In the genomic region with DNA sequence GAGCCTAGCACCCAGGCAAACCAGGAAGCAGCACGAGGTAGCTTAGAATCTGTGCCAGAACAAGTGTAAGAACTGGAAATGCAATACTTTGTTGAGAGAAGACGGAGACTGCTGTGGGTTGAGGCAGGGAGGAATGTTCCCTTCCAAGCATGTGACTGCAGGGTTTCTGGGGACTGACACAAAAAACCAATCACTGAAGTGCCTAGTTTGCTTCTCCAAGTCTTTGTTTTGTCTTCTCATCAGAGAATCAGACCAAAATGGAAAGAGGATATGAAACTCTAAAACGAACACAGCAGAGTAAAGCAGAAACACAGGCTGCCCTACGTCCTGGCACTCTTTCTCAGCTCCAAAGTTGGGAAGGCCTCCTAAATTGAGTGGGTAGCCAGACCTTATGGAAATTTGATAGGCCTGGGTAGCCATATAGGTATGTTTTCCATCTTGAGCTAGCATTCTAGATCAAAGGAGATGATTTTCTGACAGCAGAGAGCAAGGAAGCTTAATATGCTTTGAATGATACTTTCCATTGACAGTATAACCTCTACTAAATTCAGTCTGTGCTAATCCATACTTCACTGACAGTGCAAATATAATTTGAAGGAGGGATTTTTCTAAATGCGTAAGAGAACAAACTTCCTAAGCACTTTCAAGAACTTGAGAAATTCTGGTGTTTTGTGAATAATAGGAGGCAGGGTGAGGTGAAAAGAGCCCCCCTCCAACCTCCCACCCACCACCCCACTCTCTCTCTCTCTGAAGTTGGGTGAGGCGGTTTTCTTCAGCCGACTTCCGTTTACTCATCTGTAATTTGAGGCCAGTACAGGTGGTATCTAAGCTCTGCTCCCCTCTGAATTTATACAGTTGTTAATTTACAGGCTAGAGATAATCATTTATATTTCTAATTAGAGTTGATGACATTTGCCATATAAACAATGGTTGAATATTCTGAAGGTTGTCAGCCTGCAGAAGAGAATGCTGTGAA, we compare ENCODE assay signal across 7 cellular contexts. TPM values are rescaled to one million over a fixed set of nuclear protein-coding genes. Genes with fewer than 3 reads are reported as not detected.
A peak's percentile ranks its signal among the peaks of the same experiment; 100 is the strongest.
DNase-seq lines count a peak whose midpoint lies in the region; ATAC-seq, FAIRE-seq and TF ChIP-seq lines count a peak whose summit lies in the region.

No MANE protein-coding gene starts in this region.

- H3K9ac ChIP-seq in GM12878 (ENCODE audit: control insufficient read depth, insufficient read depth, low read length): no peak overlapping the region

- H2AFZ ChIP-seq in GM12878 (ENCODE audit: control insufficient read depth, low read depth, low read length): peak overlapping the region; percentile 49

- peak; percentile 99 for FAIRE-seq in GM12878 (lab: Jason Lieb, UNC)

- TF ChIP-seq EP300 in GM12878 (IDR thresholded peaks at IDR 0.05; ENCODE audit: borderline replicate concordance in 1 of 2, control insufficient read depth in 1 of 2, low read depth in 2 of 2, low read length in 2 of 2): peak in 1 of 2 experiments; percentile 76; a peak in 2 of 4 replicates

- no peak for TF ChIP-seq RAD21 in GM12878 (IDR thresholded peaks at IDR 0.05; ENCODE audit: insufficient read depth, low read depth, low read length)

- H3K79me2 ChIP-seq in GM12878 (ENCODE audit: control insufficient read depth, insufficient read depth, low read length): no peaks in the 10 kb centered on the region

- peaks cover 31% of the 10 kb centered on the region for H3K4me1 ChIP-seq in GM12878 (ENCODE audit: control insufficient read depth, insufficient read depth, low read length)
- H3K4me1 ChIP-seq in spleen: peaks cover 38 to 100% (median 93%) of the 10 kb centered on the region in 6 donors
- H3K4me1 ChIP-seq in thyroid gland: peaks cover 0 to under 1% of the 10 kb centered on the region in 2 donors

- intact Hi-C loops in GM12878 (cut with micrococcal nuclease; ENCODE audit: unreplicated experiment) (loop anchor here (5.0 kb wide), 1 partner anchor 125 kb away; no protein-coding TSS in a partner anchor), spleen (cut with DNase I; ENCODE audit: low total_unique reads) (loop anchor here (10.0 kb wide), 1 partner anchor 87 kb away; no protein-coding TSS in a partner anchor), thyroid gland (cut with DNase I) (no loop called here)

- H3K36me3 ChIP-seq in GM12878 (ENCODE audit: control insufficient read depth in 2 of 2, insufficient read depth in 2 of 2, low read length in 1 of 2): no peaks in the 10 kb centered on the region
- peaks cover 0 to 4% (median 0%) of the 10 kb centered on the region in 6 donors for H3K36me3 ChIP-seq in spleen
- H3K36me3 ChIP-seq in thyroid gland: no peaks in the 10 kb centered on the region

- CTCF ChIA-PET in GM12878 (lab: Yijun Ruan, JAX): interaction anchor here (1.2 to 5.9 kb wide), 5 partner anchors 11 to 126 kb away, joined by 3 to 37 read pairs (median 9); no protein-coding TSS in a partner anchor

- ATAC-seq in GM19438 (IDR thresholded peaks at IDR 0.05; ENCODE audit: low read depth, unreplicated experiment) (peak; percentile 71), HG03139 (IDR thresholded peaks at IDR 0.05; ENCODE audit: unreplicated experiment) (peak; percentile 90), GM12878 (peak; percentile 92)

- H3K4me2 ChIP-seq in GM12878 (ENCODE audit: control insufficient read depth, insufficient read depth): peak overlapping the region; percentile 52

- H3K9me3 ChIP-seq in GM12878 (replicated peaks; ENCODE audit: control insufficient read depth, insufficient read depth, low read length) (no peaks in the 10 kb centered on the region), spleen (no peaks in the 10 kb centered on the region), thyroid gland (no peaks in the 10 kb centered on the region)

- SMC1A ChIA-PET in GM12878 (lab: Charles Lee; ENCODE audit: uncharacterized antibody, unreplicated experiment): interaction anchor here (0.7 to 2.6 kb wide), 17 partner anchors 10 to 124 kb away, joined by 3 to 20 read pairs (median 3); no protein-coding TSS in a partner anchor

- no peaks in the 10 kb centered on the region for H4K20me1 ChIP-seq in GM12878 (ENCODE audit: control insufficient read depth, insufficient read depth)

- BruUV-seq in GM12878 (replicated peaks; lab: Mats Ljungman, UMichigan): no TSS peak

- POLR2A ChIA-PET in GM12878 (lab: Charles Lee): interaction anchor here (0.9 kb wide), 1 partner anchor 21 kb away, joined by 3 read pairs; no protein-coding TSS in a partner anchor

- in situ Hi-C loops in GM12878 (cut with MboI): no loop called here

- DNase-seq in GM12878 (ENCODE audit: low read depth, low spot score) (peak; percentile 59), spleen (no peak), thyroid gland (no peak), NCI-H1694 (lab: John Stamatoyannopoulos, UW) (no peak)
- DNase-seq in stimulated activated CD4-positive, alpha-beta T cell treated with anti-CD3 and anti-CD28 coated beads, Interleukin-4, amount 100 ng/mL, for 4 hours: no peak

- H3K27me3 ChIP-seq in GM12878 (replicated peaks in 1 of 2; ENCODE audit: control insufficient read depth in 2 of 2, insufficient read depth in 2 of 2, low read length in 1 of 2): no peaks in the 10 kb centered on the region; a peak in 1 of 4 replicates
- H3K27me3 ChIP-seq in spleen (replicated peaks in 1 of 7): no peaks in the 10 kb centered on the region
- peaks cover 6% of the 10 kb centered on the region for H3K27me3 ChIP-seq in thyroid gland

- H3K4me3 ChIP-seq in GM12878 (0 out of 2 replicates have a peak overlapping the region, but pooled peaks have one; percentile 28), spleen (peak overlapping the region in 6 of 8 donors; percentile 8 to 89 (median 64)), thyroid gland (replicated peaks in 1 of 3) (no peak overlapping the region)

- 15% methylated on average over 8 of the region's 8 CpGs for WGBS in GM12878 (ENCODE audit: insufficient coverage, insufficient replicate concordance, low lambda C conversion rate, missing lambda C conversion rate)
- WGBS in spleen, 5 donors: 48 to 62% (median 54%) methylated on average over 8 of the region's 8 CpGs
- WGBS in thyroid gland, 2 donors: 68 to 84% methylated on average over 8 of the region's 8 CpGs

- no peak for TF ChIP-seq POLR2A in GM12878 (IDR thresholded peaks at IDR 0.05; ENCODE audit: low read depth, low read length)
- no peak for TF ChIP-seq POLR2A in spleen (IDR thresholded peaks at IDR 0.05)
- TF ChIP-seq POLR2A in thyroid gland (IDR thresholded peaks at IDR 0.05): no peak

- H3K27ac ChIP-seq in GM12878 (ENCODE audit: control insufficient read depth, insufficient read depth) (peak overlapping the region; percentile 40), spleen (peak overlapping the region; percentile 54 to 98 (median 80)), thyroid gland (no peak overlapping the region)

- TF ChIP-seq CTCF in GM12878 (IDR thresholded peaks at IDR 0.05 in 2 of 3, conservative IDR thresholded peaks at IDR 0.05 in 1 of 3; ENCODE audit: control insufficient read depth in 2 of 3, extremely low read depth in 1 of 3, insufficient read depth in 1 of 3, low read depth in 3 of 3, low read length in 3 of 3): no peak
- no peak for TF ChIP-seq CTCF in spleen (IDR thresholded peaks at IDR 0.05 in 8 of 11, conservative IDR thresholded peaks at IDR 0.05 in 3 of 11)
- TF ChIP-seq CTCF in thyroid gland (IDR thresholded peaks at IDR 0.05): no peak

- RAD21 ChIA-PET in GM12878 (lab: Charles Lee; ENCODE audit: unreplicated experiment): interaction anchor here (0.6 to 2.9 kb wide), 4 partner anchors 11 to 126 kb away, joined by 3 to 7 read pairs (median 4); no protein-coding TSS in a partner anchor

TF ChIP-seq in GM12878, 131 proteins besides CTCF, POLR2A, EP300 and RAD21 (continues in another document):
- TF ChIP-seq SREBF2 (IDR thresholded peaks at IDR 0.05; ENCODE audit: low read length): no peak

RNA-seq across cellular contexts. Expression of gene ADRB2, which starts 5.5 kb away (rescaled TPM):
- total RNA-seq in GM12878 (2013; cell fraction: nucleolus; rRNA removed): 0.42 and 0.73 TPM in 2 replicates
- total RNA-seq in GM12878 (2014; rRNA removed) (0.16 and 0.34 TPM in 2 replicates), GM12878 (2014; rRNA removed; fragmentation: Illumina TruSeq; extraction: Trizol) (0.09 and 0.18 TPM in 2 replicates), GM12878 (2021) (0.11 and 0.18 TPM in 2 replicates), spleen (10 to 100 TPM in 4 of 7 donors, 1 to 10 TPM in 3; 8.7 to 23.1 (median 14.9) TPM), thyroid gland (1 to 10 TPM; 1.1 to 5.1 (median 4.2) TPM)
- polyA plus RNA-seq in GM12878 (2011; ENCODE audit: low read depth): not detected
- polyA plus RNA-seq in GM12878 (2011; rRNA removed) (0.06 TPM in 1 of 2 replicates, not detected in the other), GM12878 (2014; fragmentation: Illumina TruSeq; extraction: Trizol) (0.08 and 0.18 TPM in 2 replicates), GM12878 (2014; fragmentation: Nextera tagmentation; extraction: Ambion mirVana) (under 1 TPM; 0.03 to 0.04 TPM), GM12878 (2014; rRNA removed) (0.15 and 0.24 TPM in 2 replicates), GM12878 (2016; fragmentation: Nextera tagmentation; extraction: Ambion mirVana) (under 1 TPM; 0.21 to 0.28 TPM), spleen (1 to 10 TPM; 1.2 to 3.1 (median 2.4) TPM)
- polyA plus RNA-seq in GM12878 (2011; cell fraction: cytosol; rRNA removed): 0.06 and 0.08 TPM in 2 replicates
- 0.09 and 0.15 TPM in 2 replicates for polyA plus RNA-seq in GM12878 (2011; cell fraction: nucleus; rRNA removed)
- 0.07 TPM in 1 of 2 replicates, not detected in the other for polyA plus RNA-seq in GM12878 (2012)
- polyA minus RNA-seq in GM12878 (2011; rRNA and poly(A)+ RNA removed): 0.29 and 0.46 TPM in 2 replicates
- polyA minus RNA-seq in GM12878 (2011; cell fraction: cytosol; rRNA and poly(A)+ RNA removed): not detected in 2 replicates
- 0.60 and 0.77 TPM in 2 replicates for polyA minus RNA-seq in GM12878 (2011; cell fraction: nucleus; rRNA and poly(A)+ RNA removed)

Comparison
In these comparisons a context has a peak if more than half of its experiments do, and no peak if none do; other contexts are left out.
1. H3K27ac ChIP-seq: peak in GM12878 (single experiment) and spleen (8 of 8); none in thyroid gland (0 of 3).
2. H3K4me3 ChIP-seq: peak in GM12878 (single experiment) and spleen (6 of 8); none in thyroid gland (0 of 3).
3. Peak in every context shown above with its lines, with median percentiles within 50 percentile points of each other: ATAC-seq.